ENCODE assay signal across 1 cellular context in genomic region chr9:89606567-89607311, GRCh38.
TF ChIP-seq lines count a peak whose summit lies in the region.

No MANE protein-coding gene starts in this region.

TF ChIP-seq in K562, 482 proteins besides CTCF, POLR2A, EP300 and RAD21 (continued from another document and continues in another):
- no peak for TF ChIP-seq ZBTB43 (CRISPR knock-in tag; IDR thresholded peaks at IDR 0.05)
- TF ChIP-seq C11orf30 (IDR thresholded peaks at IDR 0.05; ENCODE audit: low read depth): no peak
- no peak for TF ChIP-seq MLX (CRISPR knock-in tag; conservative IDR thresholded peaks at IDR 0.05)
- no peak for TF ChIP-seq PTBP1 (IDR thresholded peaks at IDR 0.05; ENCODE audit: low read depth, low read length)
- peak; percentile 63; the same call in 1 of the 2 replicates for TF ChIP-seq STAT5A (IDR thresholded peaks at IDR 0.05; ENCODE audit: borderline replicate concordance, low read length)
- TF ChIP-seq ZNF77 (CRISPR knock-in tag; IDR thresholded peaks at IDR 0.05): no peak
- TF ChIP-seq CUX1 (CRISPR knock-in tag; IDR thresholded peaks at IDR 0.05): peak; percentile 39; the same call in 1 of the 2 replicates
- no peak for TF ChIP-seq E2F4 (CRISPR knock-in tag; IDR thresholded peaks at IDR 0.05; ENCODE audit: low read depth)
- no peak for TF ChIP-seq RBM34 (IDR thresholded peaks at IDR 0.05; ENCODE audit: borderline replicate concordance, insufficient read depth, low read length)
- peak; percentile 36 for TF ChIP-seq RBBP5 (IDR thresholded peaks at IDR 0.05; ENCODE audit: borderline replicate concordance, insufficient read depth, low read length, poor library complexity, severe bottlenecking)
- TF ChIP-seq PCBP2 (IDR thresholded peaks at IDR 0.05; ENCODE audit: low read depth, low read length, poor library complexity, severe bottlenecking): no peak
- TF ChIP-seq FOXO4 (CRISPR knock-in tag; IDR thresholded peaks at IDR 0.05): no peak
- TF ChIP-seq MBD2 (IDR thresholded peaks at IDR 0.05; ENCODE audit: borderline replicate concordance, low read depth): 0 out of 2 replicates have a peak, but pooled peaks have one; percentile 21
- TF ChIP-seq FOSL1 (tag; conservative IDR thresholded peaks at IDR 0.05): peak; percentile 65
- no peak for TF ChIP-seq ZNF609 (CRISPR knock-in tag; IDR thresholded peaks at IDR 0.05; ENCODE audit: borderline replicate concordance)
- no peak for TF ChIP-seq ZSCAN29 (IDR thresholded peaks at IDR 0.05)
- no peak for TF ChIP-seq SRSF1 (IDR thresholded peaks at IDR 0.05; ENCODE audit: low read depth, low read length)
- no peak for TF ChIP-seq RFX1 (IDR thresholded peaks at IDR 0.05)
- TF ChIP-seq ZBTB2 (IDR thresholded peaks at IDR 0.05): no peak
- no peak for TF ChIP-seq PHB (CRISPR knock-in tag; IDR thresholded peaks at IDR 0.05)
- no peak for TF ChIP-seq ZNF318 (IDR thresholded peaks at IDR 0.05; ENCODE audit: borderline replicate concordance in 1 of 2, low read depth in 1 of 2)
- no peak for TF ChIP-seq XRCC5 (IDR thresholded peaks at IDR 0.05; ENCODE audit: low read depth, low read length)
- TF ChIP-seq FOXP1 (CRISPR knock-in tag; IDR thresholded peaks at IDR 0.05): no peak
- no peak for TF ChIP-seq JUN (IDR thresholded peaks at IDR 0.05; ENCODE audit: borderline replicate concordance, low read depth, low read length)
- TF ChIP-seq JUN (CRISPR knock-in tag; IDR thresholded peaks at IDR 0.05; ENCODE audit: borderline replicate concordance): no peak
